12 cellular contexts compared by ENCODE assay signal in genomic region chr17:79788989-79789942, GRCh38. TPM values are rescaled to one million over a fixed set of nuclear protein-coding genes. Genes with fewer than 3 reads are reported as not detected.
A peak's percentile ranks its signal among the peaks of the same experiment; 100 is the strongest.
DNase-seq lines count a peak whose midpoint lies in the region; ATAC-seq, FAIRE-seq and TF ChIP-seq lines count a peak whose summit lies in the region.
"Had no signal": no experiment of that assay in that cellular context is flagged by ENCODE, and none has a peak within 500 bp of the region (broad histone marks: within the 10 kb centered on the region; RNA-seq: fewer than 3 reads in every experiment).

No MANE protein-coding gene starts in this region.

- ATAC-seq in HCT116 (peak; percentile 37; the same call in 1 of the 2 replicates), K562 (peak; percentile 43), GM18519 (IDR thresholded peaks at IDR 0.05; ENCODE audit: low FRiP score, unreplicated experiment) (no peak)

- no peak overlapping the region for H3K4me3 ChIP-seq in HCT116 (replicated peaks in 1 of 2; ENCODE audit: low read depth in 1 of 2, low read length in 2 of 2)
- no peak overlapping the region for H3K4me3 ChIP-seq in K562
- peak overlapping the region; percentile 0; the same call in 1 of the 2 replicates for H3K4me3 ChIP-seq in iPS-20b (ENCODE audit: low read length)

- in situ Hi-C loops in K562 (cut with MboI): no loop called here

- TF ChIP-seq CTCF in HCT116 (IDR thresholded peaks at IDR 0.05 in 2 of 3, conservative IDR thresholded peaks at IDR 0.05 in 1 of 3; ENCODE audit: borderline replicate concordance in 1 of 3, insufficient read depth in 1 of 3, low read depth in 2 of 3, low read length in 2 of 3) (no peak), K562 (IDR thresholded peaks at IDR 0.05 in 2 of 3, conservative IDR thresholded peaks at IDR 0.05 in 1 of 3; ENCODE audit: insufficient read depth in 2 of 3, low read depth in 1 of 3, low read length in 3 of 3) (no peak), progenitor cell of endocrine pancreas (IDR thresholded peaks at IDR 0.05; ENCODE audit: unreplicated experiment) (no peak)

- no peak for FAIRE-seq in K562 (lab: Jason Lieb, UNC)
- FAIRE-seq: colon had no signal

- BruUV-seq in HCT116 (replicated peaks; lab: Mats Ljungman, UMichigan): no TSS peak
- BruUV-seq in K562 (replicated peaks; lab: Mats Ljungman, UMichigan): no TSS peak

- H3K36me3 ChIP-seq in HCT116 (ENCODE audit: control insufficient read depth in 1 of 2, insufficient read depth in 2 of 2, low read length in 2 of 2) (peaks cover 3 to 10% of the 10 kb centered on the region in 2 experiments; a peak in 2 of 4 replicates), K562 (ENCODE audit: control insufficient read depth, insufficient read depth, low read length) (peaks cover 16% of the 10 kb centered on the region; the same call in 1 of the 3 replicates), iPS-20b (ENCODE audit: insufficient read depth, low read depth, low read length) (peaks cover 17% of the 10 kb centered on the region)

- peak overlapping the region; percentile 50 for H3K4me2 ChIP-seq in HCT116 (ENCODE audit: low read length)
- H3K4me2 ChIP-seq in K562 (ENCODE audit: insufficient read depth, low read length): peak overlapping the region; percentile 31; the same call in 1 of the 2 replicates

- H3K27ac Mint-ChIP-seq in progenitor cell of endocrine pancreas: peak overlapping the region; percentile 71

- CTCF ChIA-PET in HCT116 (lab: Charles Lee): interaction anchor here (0.6 to 2.7 kb wide), 14 partner anchors 8 to 204 kb away, joined by 3 to 10 read pairs (median 5); partner anchors contain the start of genes CBX4 and CBX8
- CTCF ChIA-PET in K562 (lab: Yijun Ruan, JAX; ENCODE audit: low intra/inter-chr PET ratio): interaction anchor here (0.6 to 2.3 kb wide), 7 partner anchors 9 to 181 kb away, joined by 3 to 18 read pairs (median 5); no protein-coding TSS in a partner anchor

- H3K27me3 ChIP-seq in HCT116 (ENCODE audit: insufficient read depth, low read length) (no peaks in the 10 kb centered on the region), K562 (ENCODE audit: control insufficient read depth in 2 of 2, insufficient read depth in 2 of 2, low read length in 2 of 2) (no peaks in the 10 kb centered on the region), iPS-20b (ENCODE audit: insufficient read depth, low read length) (peaks cover 88% of the 10 kb centered on the region)

- H3K4me1 ChIP-seq in HCT116 (ENCODE audit: control insufficient read depth in 1 of 2, insufficient read depth in 2 of 2, low read length in 2 of 2): peaks cover 15 to 26% of the 10 kb centered on the region in 2 experiments
- H3K4me1 ChIP-seq in K562 (replicated peaks in 1 of 2; ENCODE audit: control insufficient read depth in 2 of 2, insufficient read depth in 2 of 2, low read length in 2 of 2): peaks cover 3 to 42% of the 10 kb centered on the region in 2 experiments; a peak in 4 of 5 replicates
- H3K4me1 ChIP-seq in iPS-20b (ENCODE audit: insufficient read depth, low read length): peaks cover 16% of the 10 kb centered on the region

- H3K4me3 Mint-ChIP-seq in progenitor cell of endocrine pancreas (ENCODE audit: low read depth): peak overlapping the region; percentile 56

- no peak overlapping the region for H2AFZ ChIP-seq in HCT116 (ENCODE audit: low read depth, low read length, poor library complexity, severe bottlenecking)
- H2AFZ ChIP-seq in K562 (ENCODE audit: low read depth, low read length): peak overlapping the region; percentile 84; the same call in 1 of the 2 replicates

- H3K27me3 Mint-ChIP-seq in progenitor cell of endocrine pancreas: peaks cover 49% of the 10 kb centered on the region

- H3K9me1 ChIP-seq in K562 (ENCODE audit: control insufficient read depth, insufficient read depth, low read length): no peaks in the 10 kb centered on the region

- H3K79me2 ChIP-seq in HCT116 (ENCODE audit: insufficient read depth, low read length) (no peaks in the 10 kb centered on the region), K562 (ENCODE audit: control insufficient read depth, insufficient read depth, low read length) (no peaks in the 10 kb centered on the region)

- intact Hi-C loops in HCT116 (cut with micrococcal nuclease): loop anchor here (5.0 kb wide), 1 partner anchor 183 kb away; no protein-coding TSS in a partner anchor
- intact Hi-C loops in K562 (cut with micrococcal nuclease): loop anchor here (5.0 kb wide), 1 partner anchor 42 kb away; no protein-coding TSS in a partner anchor

- WGBS in K562 (ENCODE audit: insufficient coverage, low coverage, missing lambda C conversion rate): 45% methylated on average over 39 of the region's 52 CpGs

- H3K9me3 Mint-ChIP-seq in progenitor cell of endocrine pancreas (ENCODE audit: low read depth): no peaks in the 10 kb centered on the region

- peaks cover 6% of the 10 kb centered on the region for H3K36me3 Mint-ChIP-seq in progenitor cell of endocrine pancreas (ENCODE audit: insufficient read depth)

- POLR2A ChIA-PET in HCT116 (lab: Charles Lee): interaction anchor here (0.9 to 1.2 kb wide), 2 partner anchors 46 to 50 kb away, joined by 3 read pairs; no protein-coding TSS in a partner anchor
- POLR2A ChIA-PET in K562 (lab: Yijun Ruan, JAX): interaction anchor here (0.5 to 1.8 kb wide), 5 partner anchors 9 to 48 kb away, joined by 3 to 10 read pairs (median 3); partner anchors contain the start of gene CBX2

- no peaks in the 10 kb centered on the region for H3K9me3 ChIP-seq in HCT116 (ENCODE audit: control insufficient read depth in 1 of 2, insufficient read depth in 1 of 2, low read depth in 1 of 2, low read length in 2 of 2)
- no peaks in the 10 kb centered on the region for H3K9me3 ChIP-seq in K562 (replicated peaks; ENCODE audit: control insufficient read depth, insufficient read depth, low read depth, low read length)
- no peaks in the 10 kb centered on the region; the same call in 1 of the 2 replicates for H3K9me3 ChIP-seq in iPS-20b (ENCODE audit: insufficient read depth, low read depth, low read length)
- H3K9me3 ChIP-seq: gastroesophageal sphincter had no signal

- H3K4me1 Mint-ChIP-seq in progenitor cell of endocrine pancreas (ENCODE audit: low read depth): peaks cover 17% of the 10 kb centered on the region

- H3K9ac ChIP-seq in HCT116 (ENCODE audit: low read length): no peak overlapping the region
- peak overlapping the region in 1 of 2 experiments; percentile 69; a peak in 2 of 4 replicates for H3K9ac ChIP-seq in K562 (ENCODE audit: insufficient read depth in 1 of 2, low read depth in 2 of 2, low read length in 2 of 2)
- no peak overlapping the region; the same call in 1 of the 2 replicates for H3K9ac ChIP-seq in iPS-20b (ENCODE audit: low read depth, low read length)

- DNase-seq in HCT116 (ENCODE audit: low read depth, low spot score) (no peak), K562 (ENCODE audit: extremely low read depth in 1 of 4, low spot score in 3 of 4) (no peak), progenitor cell of endocrine pancreas (ENCODE audit: low spot score, unreplicated experiment) (no peak), globus pallidus (ENCODE audit: low spot score) (no peak), foreskin melanocyte (no peak), activated T-cell treated with anti-CD3 and anti-CD28 coated beads for 4 hours (no peak)
- DNase-seq: NCI-H524 treated with DMSO at 0.1 percent for 48 hours had no signal

- H4K20me1 ChIP-seq in HCT116 (ENCODE audit: insufficient read depth): no peaks in the 10 kb centered on the region
- no peaks in the 10 kb centered on the region for H4K20me1 ChIP-seq in K562 (replicated peaks; ENCODE audit: control insufficient read depth, insufficient read depth, low read length)

- H3K27ac ChIP-seq in HCT116 (ENCODE audit: low read depth, low read length) (no peak overlapping the region), K562 (ENCODE audit: extremely low read depth, low read depth, low read length) (no peak overlapping the region), iPS-20b (ENCODE audit: low read length) (no peak overlapping the region)
- H3K27ac ChIP-seq: gastroesophageal sphincter had no signal

- TF ChIP-seq POLR2A in HCT116 (IDR thresholded peaks at IDR 0.05; ENCODE audit: borderline replicate concordance, extremely low read depth, insufficient read depth, insufficient read length) (no peak), K562 (conservative IDR thresholded peaks at IDR 0.05) (no peak)

- RAD21 ChIA-PET in HCT116 (lab: Charles Lee; ENCODE audit: low non-redundant PET in 1 of 2, low total read pairs in 2 of 2, uncharacterized antibody in 2 of 2, unreplicated experiment in 2 of 2): interaction anchor here (0.9 to 1.6 kb wide), 3 partner anchors 47 to 127 kb away, joined by 3 to 5 read pairs (median 5); no protein-coding TSS in a partner anchor

- TF ChIP-seq EP300 in K562 (IDR thresholded peaks at IDR 0.05; ENCODE audit: low read length): no peak

- no peak for TF ChIP-seq RAD21 in HCT116 (IDR thresholded peaks at IDR 0.05; ENCODE audit: low read depth)
- TF ChIP-seq RAD21 in K562 (CRISPR knock-in tag; conservative IDR thresholded peaks at IDR 0.05 in 1 of 2, IDR thresholded peaks at IDR 0.05 in 1 of 2): no peak

- no peaks in the 10 kb centered on the region for H3K9me2 ChIP-seq in HCT116 (ENCODE audit: insufficient read depth)

RNA-seq across cellular contexts. Expression of gene CBX8, which starts 7.6 kb away (rescaled TPM):
- total RNA-seq in HCT116 (2021; ENCODE audit: unreplicated experiment): 29.0 TPM
- 17.3 and 18.1 TPM in 2 replicates for polyA plus RNA-seq in HCT116 (2012)
- total RNA-seq in K562 (2011; cell fraction: chromatin; rRNA removed; ENCODE audit: low replicate concordance): 2.1 and 2.7 TPM in 2 replicates
- 2.3 and 2.9 TPM in 2 replicates for total RNA-seq in K562 (2011; cell fraction: nucleolus; rRNA removed)
- total RNA-seq in K562 (2011; cell fraction: nucleoplasm; rRNA removed): 2.0 and 2.7 TPM in 2 replicates
- total RNA-seq in K562 (2014; rRNA removed): 4.9 and 7.1 TPM in 2 replicates
- total RNA-seq in K562 (2014; rRNA removed; fragmentation: Illumina TruSeq; extraction: Trizol): 1.8 and 1.9 TPM in 2 replicates
- 6.6 and 6.7 TPM in 2 replicates for total RNA-seq in K562 (2015; rRNA removed; fragmentation: Illumina TruSeq; extraction: Trizol)
- 11.9 and 12.0 TPM in 2 replicates for total RNA-seq in K562 (2021)
- polyA plus RNA-seq in K562 (2011; rRNA removed): 0.52 and 0.72 TPM in 2 replicates
- 0.80 and 1.1 TPM in 2 replicates for polyA plus RNA-seq in K562 (2011; cell fraction: cytosol; rRNA removed)
- polyA plus RNA-seq in K562 (2011; cell fraction: nucleus; rRNA removed): 2.4 and 2.6 TPM in 2 replicates
- 5.7 and 8.8 TPM in 2 replicates for polyA plus RNA-seq in K562 (2012)
- 2.6 and 3.4 TPM in 2 replicates for polyA plus RNA-seq in K562 (2014; fragmentation: Illumina TruSeq; extraction: Trizol)
- polyA plus RNA-seq in K562 (2014; fragmentation: Nextera tagmentation; extraction: Ambion mirVana): under 1 TPM; 0.08 to 0.21 TPM
- 4.7 and 6.7 TPM in 2 replicates for polyA plus RNA-seq in K562 (2014; rRNA removed)
- 0.45 and 0.56 TPM in 2 replicates for polyA minus RNA-seq in K562 (2011; rRNA and poly(A)+ RNA removed)
- polyA minus RNA-seq in K562 (2011; cell fraction: cytosol; rRNA and poly(A)+ RNA removed): 0.86 and 2.7 TPM in 2 replicates
- polyA minus RNA-seq in K562 (2011; cell fraction: nucleus; rRNA and poly(A)+ RNA removed): 0.67 and 2.1 TPM in 2 replicates
- 21.7 and 23.1 TPM in 2 replicates for total RNA-seq in progenitor cell of endocrine pancreas

RNA-seq across cellular contexts. Expression of gene CBX2, which starts 11.3 kb away (rescaled TPM):
- total RNA-seq in HCT116 (2021; ENCODE audit: unreplicated experiment): 28.3 TPM
- 8.8 and 9.6 TPM in 2 replicates for polyA plus RNA-seq in HCT116 (2012)
- total RNA-seq in K562 (2011; cell fraction: chromatin; rRNA removed; ENCODE audit: low replicate concordance): 20.1 and 55.7 TPM in 2 replicates
- 37.1 and 52.4 TPM in 2 replicates for total RNA-seq in K562 (2011; cell fraction: nucleolus; rRNA removed)
- 27.8 and 34.1 TPM in 2 replicates for total RNA-seq in K562 (2011; cell fraction: nucleoplasm; rRNA removed)
- total RNA-seq in K562 (2014; rRNA removed): 18.2 and 23.6 TPM in 2 replicates
- total RNA-seq in K562 (2014; rRNA removed; fragmentation: Illumina TruSeq; extraction: Trizol): 6.9 and 8.4 TPM in 2 replicates
- 16.5 and 18.1 TPM in 2 replicates for total RNA-seq in K562 (2015; rRNA removed; fragmentation: Illumina TruSeq; extraction: Trizol)
- total RNA-seq in K562 (2021): 26.9 and 28.5 TPM in 2 replicates
- 13.9 and 18.3 TPM in 2 replicates for polyA plus RNA-seq in K562 (2011; rRNA removed)
- polyA plus RNA-seq in K562 (2011; cell fraction: cytosol; rRNA removed): 17.2 and 30.0 TPM in 2 replicates
- 35.0 and 55.5 TPM in 2 replicates for polyA plus RNA-seq in K562 (2011; cell fraction: nucleus; rRNA removed)
- polyA plus RNA-seq in K562 (2012): 13.0 and 18.6 TPM in 2 replicates
- polyA plus RNA-seq in K562 (2014; fragmentation: Illumina TruSeq; extraction: Trizol): 13.9 and 16.9 TPM in 2 replicates
- 1 to 10 TPM in 1 of 2 experiments, under 1 TPM in 1; 0.66 to 1.0 TPM for polyA plus RNA-seq in K562 (2014; fragmentation: Nextera tagmentation; extraction: Ambion mirVana)
- 17.4 and 18.4 TPM in 2 replicates for polyA plus RNA-seq in K562 (2014; rRNA removed)
- polyA minus RNA-seq in K562 (2011; rRNA and poly(A)+ RNA removed): 10.0 and 14.9 TPM in 2 replicates
- polyA minus RNA-seq in K562 (2011; cell fraction: cytosol; rRNA and poly(A)+ RNA removed): 20.6 and 24.0 TPM in 2 replicates
- 18.0 and 19.1 TPM in 2 replicates for polyA minus RNA-seq in K562 (2011; cell fraction: nucleus; rRNA and poly(A)+ RNA removed)
- total RNA-seq in progenitor cell of endocrine pancreas: 106 and 111 TPM in 2 replicates

RNA-seq across cellular contexts. Expression of gene CBX4, which starts 50.0 kb away (rescaled TPM):
- 60.9 TPM for total RNA-seq in HCT116 (2021; ENCODE audit: unreplicated experiment)
- polyA plus RNA-seq in HCT116 (2012): 58.0 and 71.2 TPM in 2 replicates
- total RNA-seq in K562 (2011; cell fraction: chromatin; rRNA removed; ENCODE audit: low replicate concordance): 13.6 and 28.0 TPM in 2 replicates
- total RNA-seq in K562 (2011; cell fraction: nucleolus; rRNA removed): 26.3 and 29.6 TPM in 2 replicates
- 11.0 and 15.7 TPM in 2 replicates for total RNA-seq in K562 (2011; cell fraction: nucleoplasm; rRNA removed)
- total RNA-seq in K562 (2014; rRNA removed): 42.3 and 42.4 TPM in 2 replicates
- 4.4 and 4.7 TPM in 2 replicates for total RNA-seq in K562 (2014; rRNA removed; fragmentation: Illumina TruSeq; extraction: Trizol)
- total RNA-seq in K562 (2015; rRNA removed; fragmentation: Illumina TruSeq; extraction: Trizol): 13.5 and 14.7 TPM in 2 replicates
- 48.5 and 50.5 TPM in 2 replicates for total RNA-seq in K562 (2021)
- 7.8 and 13.5 TPM in 2 replicates for polyA plus RNA-seq in K562 (2011; rRNA removed)
- 12.6 and 29.1 TPM in 2 replicates for polyA plus RNA-seq in K562 (2011; cell fraction: cytosol; rRNA removed)
- polyA plus RNA-seq in K562 (2011; cell fraction: nucleus; rRNA removed): 23.9 and 38.8 TPM in 2 replicates
- 22.9 and 60.2 TPM in 2 replicates for polyA plus RNA-seq in K562 (2012)
- polyA plus RNA-seq in K562 (2014; fragmentation: Illumina TruSeq; extraction: Trizol): 10.0 and 16.4 TPM in 2 replicates
- 1 to 10 TPM in 1 of 2 experiments, under 1 TPM in 1; 0.98 to 1.1 TPM for polyA plus RNA-seq in K562 (2014; fragmentation: Nextera tagmentation; extraction: Ambion mirVana)
- 34.8 and 40.7 TPM in 2 replicates for polyA plus RNA-seq in K562 (2014; rRNA removed)
- polyA minus RNA-seq in K562 (2011; rRNA and poly(A)+ RNA removed): 7.2 and 7.6 TPM in 2 replicates
- 18.7 and 24.1 TPM in 2 replicates for polyA minus RNA-seq in K562 (2011; cell fraction: cytosol; rRNA and poly(A)+ RNA removed)
- polyA minus RNA-seq in K562 (2011; cell fraction: nucleus; rRNA and poly(A)+ RNA removed): 12.4 and 16.4 TPM in 2 replicates
- total RNA-seq in progenitor cell of endocrine pancreas: 22.8 and 24.2 TPM in 2 replicates

RNA-seq across cellular contexts. Expression of gene ENPP7, which starts 58.5 kb away (rescaled TPM):
- total RNA-seq in HCT116 (2021; ENCODE audit: unreplicated experiment): not detected
- not detected in 2 replicates for polyA plus RNA-seq in HCT116 (2012)
- not detected in 2 replicates for total RNA-seq in K562 (2011; cell fraction: chromatin; rRNA removed; ENCODE audit: low replicate concordance)
- total RNA-seq in K562 (2011; cell fraction: nucleolus; rRNA removed): not detected in 2 replicates
- total RNA-seq in K562 (2011; cell fraction: nucleoplasm; rRNA removed): not detected in 2 replicates
- total RNA-seq in K562 (2014; rRNA removed): not detected in 2 replicates
- total RNA-seq in K562 (2014; rRNA removed; fragmentation: Illumina TruSeq; extraction: Trizol): not detected in 2 replicates
- not detected in 2 replicates for total RNA-seq in K562 (2015; rRNA removed; fragmentation: Illumina TruSeq; extraction: Trizol)
- not detected in 2 replicates for total RNA-seq in K562 (2021)
- polyA plus RNA-seq in K562 (2011; rRNA removed): not detected in 2 replicates
- not detected in 2 replicates for polyA plus RNA-seq in K562 (2011; cell fraction: cytosol; rRNA removed)
- polyA plus RNA-seq in K562 (2011; cell fraction: nucleus; rRNA removed): not detected in 2 replicates
- not detected in 2 replicates for polyA plus RNA-seq in K562 (2012)
- polyA plus RNA-seq in K562 (2014; fragmentation: Illumina TruSeq; extraction: Trizol): not detected in 2 replicates
- not detected for polyA plus RNA-seq in K562 (2014; fragmentation: Nextera tagmentation; extraction: Ambion mirVana)
- not detected in 2 replicates for polyA plus RNA-seq in K562 (2014; rRNA removed)
- not detected in 2 replicates for polyA minus RNA-seq in K562 (2011; rRNA and poly(A)+ RNA removed)
- polyA minus RNA-seq in K562 (2011; cell fraction: cytosol; rRNA and poly(A)+ RNA removed): not detected in 2 replicates
- not detected in 2 replicates for polyA minus RNA-seq in K562 (2011; cell fraction: nucleus; rRNA and poly(A)+ RNA removed)
- not detected in 2 replicates for total RNA-seq in progenitor cell of endocrine pancreas
- total RNA-seq: Calu3 had no signal
